19 cellular contexts compared by ENCODE assay signal in the genomic region with DNA sequence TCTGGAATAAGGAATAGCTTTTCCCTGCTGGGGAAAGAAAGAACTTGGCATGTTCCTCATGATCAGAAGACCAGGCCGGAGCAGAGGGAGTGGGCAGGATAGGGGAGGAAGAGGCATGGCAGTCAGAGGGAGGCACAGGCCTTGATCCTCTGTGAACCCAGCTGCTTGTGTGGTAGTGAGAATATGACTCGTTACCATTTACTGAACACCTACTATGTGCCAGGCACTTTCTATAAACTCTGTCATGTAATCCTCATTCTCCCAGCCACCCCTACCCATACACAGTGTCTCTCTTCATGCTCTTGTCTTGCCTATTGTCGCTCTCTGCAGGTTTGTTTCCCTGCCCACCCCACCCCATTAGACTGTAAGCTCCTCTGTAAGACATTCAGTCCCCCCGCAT.
DNase-seq lines count a peak whose midpoint lies in the region; ATAC-seq and TF ChIP-seq lines count a peak whose summit lies in the region.
"Had no signal": no experiment of that assay in that cellular context is flagged by ENCODE, and none has a peak within 500 bp of the region (broad histone marks: within the 10 kb centered on the region; RNA-seq: fewer than 3 reads in every experiment).

No MANE protein-coding gene starts in this region.

- no peak overlapping the region for H3K4ac ChIP-seq in IMR-90 (ENCODE audit: low read depth, low read length)

- H3K79me2 ChIP-seq in neural progenitor cell (ENCODE audit: low read depth) = no peaks in the 10 kb centered on the region

- no peaks in the 10 kb centered on the region for H3K79me1 ChIP-seq in IMR-90 (ENCODE audit: low read depth in 1 of 2, low read length in 2 of 2)

- no peak overlapping the region for H4K5ac ChIP-seq in IMR-90 (ENCODE audit: low read depth, low read length)

- intact Hi-C loops in IMR-90 (cut with micrococcal nuclease) = no loop called here

- H4K8ac ChIP-seq in IMR-90 (ENCODE audit: low read depth in 2 of 2, low read length in 2 of 2) = no peak overlapping the region

- no peaks in the 10 kb centered on the region for H3K36me3 Mint-ChIP-seq in neural progenitor cell

- TF ChIP-seq RAD21 in IMR-90 (IDR thresholded peaks at IDR 0.05; ENCODE audit: low read length) = no peak

- no peak overlapping the region for H2BK15ac ChIP-seq in IMR-90 (ENCODE audit: low read depth, low read length)

- H3K4me3 ChIP-seq in IMR-90 (ENCODE audit: insufficient read depth, low read depth, low read length) = no peak overlapping the region
- H3K4me3 ChIP-seq in neural progenitor cell = no peak overlapping the region
- H3K4me3 ChIP-seq: SJSA1 had no signal

- H3K27ac ChIP-seq in IMR-90 (ENCODE audit: insufficient read depth, low read length) (no peak overlapping the region), epithelial cell of prostate (peak overlapping the region; percentile 95), neural progenitor cell (no peak overlapping the region)
- H3K27ac ChIP-seq: SJSA1 had no signal

- CTCF ChIA-PET in IMR-90 (lab: Yijun Ruan, JAX) = no interaction called here

- peaks cover 24% of the 10 kb centered on the region for H3K27me3 Mint-ChIP-seq in neural progenitor cell (ENCODE audit: insufficient read depth, low read depth)

- peak overlapping the region; percentile 13 for H3K27ac Mint-ChIP-seq in neural progenitor cell
- H3K27ac Mint-ChIP-seq: CD4-positive, alpha-beta T cell had no signal

- no peak overlapping the region for H2AK9ac ChIP-seq in IMR-90 (replicated peaks; ENCODE audit: low read depth, low read length, poor library complexity)

- no peaks in the 10 kb centered on the region for H3K9me3 ChIP-seq in IMR-90 (ENCODE audit: control insufficient read depth, insufficient read depth, low read length)
- no peaks in the 10 kb centered on the region for H3K9me3 ChIP-seq in neural progenitor cell (ENCODE audit: low read depth)
- H3K9me3 ChIP-seq: SJSA1 had no signal

- no peak overlapping the region for H2AK5ac ChIP-seq in IMR-90 (ENCODE audit: low read depth, low read length)

- H3K18ac ChIP-seq in IMR-90 (ENCODE audit: low read depth, low read length) = no peak overlapping the region

- H3K4me2 ChIP-seq in IMR-90 (ENCODE audit: low read depth, low read length) (no peak overlapping the region), neural progenitor cell (no peak overlapping the region)

- H3K56ac ChIP-seq in IMR-90 (ENCODE audit: extremely low read depth, insufficient read depth, low read length) = no peak overlapping the region

- peak overlapping the region; percentile 40 for H3K4me3 Mint-ChIP-seq in neural progenitor cell
- H3K4me3 Mint-ChIP-seq: CD4-positive, alpha-beta T cell had no signal

- H3K36me3 ChIP-seq in IMR-90 (ENCODE audit: control insufficient read depth, insufficient read depth, low read length) = no peaks in the 10 kb centered on the region
- H3K36me3 ChIP-seq in neural progenitor cell = no peaks in the 10 kb centered on the region
- H3K36me3 ChIP-seq: SJSA1 had no signal

- H2AFZ ChIP-seq in IMR-90 (replicated peaks; ENCODE audit: low read length, poor library complexity) = peak overlapping the region; percentile 46
- H2AFZ ChIP-seq in neural progenitor cell (replicated peaks) = no peak overlapping the region

- POLR2A ChIA-PET in IMR-90 (lab: Charles Lee; ENCODE audit: unreplicated experiment) = no interaction called here

- BruUV-seq in IMR-90 (replicated peaks; lab: Mats Ljungman, UMichigan) = no TSS peak

- H2BK20ac ChIP-seq in IMR-90 (ENCODE audit: low read depth, low read length) = no peak overlapping the region

- H3K9me3 Mint-ChIP-seq in neural progenitor cell = no peaks in the 10 kb centered on the region
- H3K9me3 Mint-ChIP-seq: CD4-positive, alpha-beta T cell had no signal

- H3K9ac ChIP-seq in IMR-90 (ENCODE audit: low read depth, low read length) (no peak overlapping the region), neural progenitor cell (no peak overlapping the region)

- peaks cover 33% of the 10 kb centered on the region for H3K4me1 Mint-ChIP-seq in neural progenitor cell

- in situ Hi-C loops in IMR-90 (cut with MboI; ENCODE audit: low sequenced_read_pairs) = no loop called here

- H3K14ac ChIP-seq in IMR-90 (replicated peaks; ENCODE audit: low read depth, low read length) = no peak overlapping the region

- H2BK5ac ChIP-seq in IMR-90 (ENCODE audit: low read depth, low read length, poor library complexity, severe bottlenecking) = no peak overlapping the region

- DNase-seq in IMR-90 (no peak), epithelial cell of prostate (ENCODE audit: low read depth, low spot score) (no peak), neural progenitor cell (ENCODE audit: low spot score) (no peak), NCI-H1105 treated with DMSO at 0.1 percent for 48 hours (lab: John Stamatoyannopoulos, UW) (no peak), Kasumi-1 (lab: John Stamatoyannopoulos, UW) (no peak)
- DNase-seq: CD4-positive, alpha-beta T cell; COR-L47; KG1; NCI-H1092 treated with DMSO at 0.1 percent for 48 hours; NCI-H146; NCI-H2029; NCI-H226; NCI-H510A treated with DMSO at 0.1 percent for 48 hours; NCI-H774; NK-92 treated with Interleukin-12 subunit alpha and Interleukin-12 subunit beta, amount 100 ng/mL, for 24 hours had no signal

- peaks cover 17% of the 10 kb centered on the region for H3K9me1 ChIP-seq in IMR-90 (ENCODE audit: insufficient read depth, low read length)

- H2BK120ac ChIP-seq in IMR-90 (ENCODE audit: low read depth, low read length) = no peak overlapping the region

- H3K23ac ChIP-seq in IMR-90 (ENCODE audit: low read depth, low read length) = no peak overlapping the region

- H4K20me1 ChIP-seq in IMR-90 (ENCODE audit: insufficient read depth, low read length) (peaks cover 5% of the 10 kb centered on the region; the same call in 1 of the 2 replicates), neural progenitor cell (ENCODE audit: low read depth) (no peaks in the 10 kb centered on the region)

- no CpG with 5 or more reads among the region's 4 CpGs for WGBS in IMR-90 (ENCODE audit: extremely low coverage in 2 of 2, insufficient read length in 1 of 2), 2 experiments

- H3F3A ChIP-seq in neural progenitor cell (ENCODE audit: low read depth) = peaks cover 30% of the 10 kb centered on the region

- no peak overlapping the region for H4K91ac ChIP-seq in IMR-90 (ENCODE audit: insufficient read depth, low read depth, low read length)

- no peak for TF ChIP-seq POLR2A in IMR-90 (IDR thresholded peaks at IDR 0.05; ENCODE audit: low read depth, low read length)

- peaks cover 13% of the 10 kb centered on the region for H3K4me1 ChIP-seq in IMR-90 (ENCODE audit: control insufficient read depth, insufficient read depth, low read length)
- H3K4me1 ChIP-seq in neural progenitor cell = peaks cover 30% of the 10 kb centered on the region

- ATAC-seq in IMR-90 (ENCODE audit: low read depth) (no peak), GM19351 (IDR thresholded peaks at IDR 0.05; ENCODE audit: unreplicated experiment) (no peak), HG03196 (IDR thresholded peaks at IDR 0.05; ENCODE audit: unreplicated experiment) (no peak)
- ATAC-seq: Right ventricle myocardium inferior had no signal

- TF ChIP-seq CTCF in IMR-90 (conservative IDR thresholded peaks at IDR 0.05; ENCODE audit: low read depth, low read length) = no peak
- no peak for TF ChIP-seq CTCF in neural progenitor cell (IDR thresholded peaks at IDR 0.05)

- dilution Hi-C loops in IMR-90 (cut with HindIII; ENCODE audit: low sequenced_read_pairs, unreplicated experiment) = no loop called here

- peaks cover 8% of the 10 kb centered on the region for H3K27me3 ChIP-seq in IMR-90 (ENCODE audit: control insufficient read depth, insufficient read depth, low read length)
- peaks cover 20% of the 10 kb centered on the region for H3K27me3 ChIP-seq in neural progenitor cell
- H3K27me3 ChIP-seq: SJSA1 had no signal

TF ChIP-seq in IMR-90, 13 proteins besides CTCF, POLR2A, EP300 and RAD21:
- TF ChIP-seq SMC3 (IDR thresholded peaks at IDR 0.05; ENCODE audit: low read depth, low read length) = no peak
- TF ChIP-seq NFE2L2 (IDR thresholded peaks at IDR 0.05; ENCODE audit: low read depth, low read length) = no peak
- no peak for TF ChIP-seq CEBPB (IDR thresholded peaks at IDR 0.05; ENCODE audit: low read depth, low read length)
- no peak for TF ChIP-seq MAZ (IDR thresholded peaks at IDR 0.05; ENCODE audit: borderline replicate concordance, low read depth, low read length)
- TF ChIP-seq FOS (IDR thresholded peaks at IDR 0.05; ENCODE audit: low read depth, low read length) = no peak
- TF ChIP-seq CHD1 (IDR thresholded peaks at IDR 0.05; ENCODE audit: low read depth, low read length) = no peak
- no peak for TF ChIP-seq BHLHE40 (IDR thresholded peaks at IDR 0.05; ENCODE audit: low read depth, low read length)
- no peak for TF ChIP-seq ELK1 (IDR thresholded peaks at IDR 0.05; ENCODE audit: borderline replicate concordance, low read depth, low read length)
- TF ChIP-seq USF2 (IDR thresholded peaks at IDR 0.05; ENCODE audit: low read depth, low read length) = no peak
- TF ChIP-seq MAFK (IDR thresholded peaks at IDR 0.05; ENCODE audit: low read depth, low read length) = no peak
- no peak for TF ChIP-seq RFX5 (IDR thresholded peaks at IDR 0.05; ENCODE audit: low read depth, low read length)
- no peak for TF ChIP-seq MXI1 (IDR thresholded peaks at IDR 0.05; ENCODE audit: borderline replicate concordance, low read depth, low read length)
- TF ChIP-seq RCOR1 (IDR thresholded peaks at IDR 0.05; ENCODE audit: insufficient replicate concordance, low read length) = no peak
